In the genomic region with DNA sequence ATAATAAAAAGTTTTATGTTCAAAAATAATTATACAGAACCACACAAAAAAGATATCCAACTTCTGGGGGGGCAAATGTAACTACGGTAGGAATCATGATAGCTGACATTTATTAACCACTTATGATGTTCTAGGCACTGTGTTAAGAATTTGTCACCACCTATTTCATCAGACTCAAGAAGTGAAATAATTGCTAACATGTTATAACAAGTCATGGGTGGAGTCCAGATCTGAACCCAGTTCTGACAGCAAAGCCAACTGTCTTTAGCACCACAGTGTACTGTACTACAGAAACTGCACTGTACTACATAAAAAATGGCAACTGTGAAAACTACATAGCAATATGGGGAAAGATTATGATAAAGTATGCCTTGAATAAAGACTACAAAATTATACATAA, we compare ENCODE assay signal across 17 cellular contexts. TPM values are rescaled to one million over a fixed set of nuclear protein-coding genes. Genes with fewer than 3 reads are reported as not detected.
A peak's percentile ranks its signal among the peaks of the same experiment; 100 is the strongest.
DNase-seq lines count a peak whose midpoint lies in the region; ATAC-seq, FAIRE-seq and TF ChIP-seq lines count a peak whose summit lies in the region.
"Had no signal": no experiment of that assay in that cellular context is flagged by ENCODE, and none has a peak within 500 bp of the region (broad histone marks: within the 10 kb centered on the region; RNA-seq: fewer than 3 reads in every experiment).

No MANE protein-coding gene starts in this region.

- intact Hi-C loops in activated naive CD4-positive, alpha-beta T cell treated with anti-CD3 and anti-CD28 coated beads for 36 hours (cut with micrococcal nuclease), result no loop called here

- CTCF ChIA-PET in activated naive CD4-positive, alpha-beta T cell treated with anti-CD3 and anti-CD28 coated beads for 36 hours (lab: Charles Lee), result no interaction called here

- H3K27me3 Mint-ChIP-seq in activated naive CD4-positive, alpha-beta T cell treated with anti-CD3 and anti-CD28 coated beads for 36 hours (ENCODE audit: low read depth), result no peaks in the 10 kb centered on the region
- H3K27me3 Mint-ChIP-seq: CD8-positive, alpha-beta memory T cell had no signal

- peaks cover 42% of the 10 kb centered on the region for H3K36me3 Mint-ChIP-seq in activated naive CD4-positive, alpha-beta T cell treated with anti-CD3 and anti-CD28 coated beads for 36 hours (ENCODE audit: low read depth)

- peak; percentile 15 for ATAC-seq in foreskin keratinocyte
- ATAC-seq in HG02610 (IDR thresholded peaks at IDR 0.05; ENCODE audit: unreplicated experiment), result no peak

- DNase-seq in NOMO-1 treated with DMSO at 0.1 percent for 48 hours (lab: John Stamatoyannopoulos, UW; ENCODE audit: unreplicated experiment), result peak; percentile 32
- no peak for DNase-seq in NOMO-1 treated with dmso at 0.1 percent for 144 hours (lab: John Stamatoyannopoulos, UW; ENCODE audit: unreplicated experiment)
- DNase-seq in bronchial epithelial cell (ENCODE audit: low read depth), result peak; percentile 93
- DNase-seq in foreskin keratinocyte, result peak; percentile 46 to 71
- DNase-seq in activated naive CD4-positive, alpha-beta T cell treated with anti-CD3 and anti-CD28 coated beads for 36 hours, result no peak
- no peak for DNase-seq in NCI-H82 (lab: John Stamatoyannopoulos, UW)
- DNase-seq in mucosa of gallbladder (ENCODE audit: low spot score), result no peak
- DNase-seq: Caco-2; CD8-positive, alpha-beta memory T cell; GOT3; H9 had no signal

- FAIRE-seq in bronchial epithelial cell (lab: Jason Lieb, UNC), result no peak
- FAIRE-seq: GM18507 had no signal

- H3K4me1 Mint-ChIP-seq in activated naive CD4-positive, alpha-beta T cell treated with anti-CD3 and anti-CD28 coated beads for 36 hours (ENCODE audit: low read depth), result peaks cover 18% of the 10 kb centered on the region

- H3K4me3 Mint-ChIP-seq in activated naive CD4-positive, alpha-beta T cell treated with anti-CD3 and anti-CD28 coated beads for 36 hours, result no peak overlapping the region
- H3K4me3 Mint-ChIP-seq: CD14-positive monocyte, H9 had no signal

- H3K9me3 Mint-ChIP-seq in activated naive CD4-positive, alpha-beta T cell treated with anti-CD3 and anti-CD28 coated beads for 36 hours, result no peaks in the 10 kb centered on the region
- H3K9me3 Mint-ChIP-seq: CD8-positive, alpha-beta memory T cell; H9 had no signal

- H3K27ac Mint-ChIP-seq in activated naive CD4-positive, alpha-beta T cell treated with anti-CD3 and anti-CD28 coated beads for 36 hours, result no peak overlapping the region
- H3K27ac Mint-ChIP-seq: H9 had no signal

- peaks cover 9% of the 10 kb centered on the region for H3K36me3 ChIP-seq in bronchial epithelial cell (ENCODE audit: control insufficient read depth, insufficient read depth, low read length)

- H3K27ac ChIP-seq in foreskin keratinocyte, result no peak overlapping the region
- H3K27ac ChIP-seq: 22Rv1 had no signal

- H3K4me3 ChIP-seq in bronchial epithelial cell (ENCODE audit: low read depth, low read length), result no peak overlapping the region

- no peak for TF ChIP-seq CTCF in bronchial epithelial cell (IDR thresholded peaks at IDR 0.05; ENCODE audit: insufficient read depth, low read length, severe bottlenecking)
- TF ChIP-seq CTCF in foreskin keratinocyte (conservative IDR thresholded peaks at IDR 0.05), result no peak

- H3K4me1 ChIP-seq in foreskin keratinocyte, result peaks cover 20% of the 10 kb centered on the region
- H3K4me1 ChIP-seq: Caco-2 had no signal

- H3K27me3 ChIP-seq in bronchial epithelial cell (ENCODE audit: control insufficient read depth, insufficient read depth, low read length), result no peaks in the 10 kb centered on the region
- no peaks in the 10 kb centered on the region for H3K27me3 ChIP-seq in foreskin keratinocyte

RNA-seq across cellular contexts. Expression of gene SAP30L, which starts 3.0 kb away (rescaled TPM):
- total RNA-seq in bronchial epithelial cell (32.4 and 34.7 TPM in 2 replicates), foreskin keratinocyte (32.4 and 37.7 TPM in 2 replicates), mucosa of gallbladder (54.7 TPM)
- polyA plus RNA-seq in foreskin keratinocyte, result 35.7 and 37.1 TPM in 2 replicates
- total RNA-seq in activated naive CD4-positive, alpha-beta T cell treated with anti-CD3 and anti-CD28 coated beads for 36 hours, result 10 to 100 TPM; 29.3 to 30.3 TPM

RNA-seq across cellular contexts. Expression of gene HAND1, which starts 35.2 kb away (rescaled TPM):
- total RNA-seq in bronchial epithelial cell (not detected in 2 replicates), foreskin keratinocyte (0.17 TPM in 1 of 2 replicates, not detected in the other), mucosa of gallbladder (2.7 TPM)
- 0.12 and 0.21 TPM in 2 replicates for polyA plus RNA-seq in foreskin keratinocyte
- not detected for total RNA-seq in activated naive CD4-positive, alpha-beta T cell treated with anti-CD3 and anti-CD28 coated beads for 36 hours
- total RNA-seq: A673; CD8-positive, alpha-beta memory T cell; H9 had no signal
- polyA plus RNA-seq: BJ; CD14-positive monocyte; CD8-positive, alpha-beta memory T cell had no signal

Comparison
In these comparisons a context has a peak if more than half of its experiments do, and no peak if none do; other contexts are left out.
1. DNase-seq: peak in NOMO-1 treated with DMSO at 0.1 percent for 48 hours (single experiment), bronchial epithelial cell (single experiment) and foreskin keratinocyte (2 of 2); none in NOMO-1 treated with dmso at 0.1 percent for 144 hours (single experiment), activated naive CD4-positive, alpha-beta T cell treated with anti-CD3 and anti-CD28 coated beads for 36 hours (single experiment), NCI-H82 (single experiment) and mucosa of gallbladder (single experiment).